In genomic region chrX:112058766-112059165, GRCh38 we compare ENCODE assay signal across 28 cellular contexts. TPM values are rescaled to one million over a fixed set of nuclear protein-coding genes. Genes with fewer than 3 reads are reported as not detected.
DNase-seq lines count a peak whose midpoint lies in the region; ATAC-seq and TF ChIP-seq lines count a peak whose summit lies in the region.
"Had no signal": no experiment of that assay in that cellular context is flagged by ENCODE, and none has a peak within 500 bp of the region (broad histone marks: within the 10 kb centered on the region; RNA-seq: fewer than 3 reads in every experiment).

No MANE protein-coding gene starts in this region.

- TF ChIP-seq CTCF in OCI-LY3 (IDR thresholded peaks at IDR 0.05; ENCODE audit: low read depth, low read length) (no peak), smooth muscle cell (IDR thresholded peaks at IDR 0.05; ENCODE audit: borderline replicate concordance, insufficient read depth, poor library complexity, severe bottlenecking) (no peak)

- WGBS in mesodermal cell (ENCODE audit: insufficient coverage in 2 of 2), 2 experiments: no CpG with 5 or more reads among the region's 1 CpG
- 32% methylated on average over 1 of the region's 1 CpG for WGBS in smooth muscle cell (ENCODE audit: low lambda C conversion rate)

- no peak overlapping the region for H3K4me3 ChIP-seq in OCI-LY3 (ENCODE audit: low read length)
- no peak overlapping the region for H3K4me3 ChIP-seq in mesodermal cell (ENCODE audit: extremely low read depth, insufficient read depth, low read length, poor library complexity, severe bottlenecking)
- no peak overlapping the region for H3K4me3 ChIP-seq in smooth muscle cell
- H3K4me3 ChIP-seq: BLaER1, GM12878 had no signal

- H3K27me3 Mint-ChIP-seq in natural killer cell treated with Interleukin-12 subunit alpha and Interleukin-12 subunit beta and Interleukin-15 and Interleukin-18, amount 100 ng/mL, for 72 hours: peaks cover 0 to 14% of the 10 kb centered on the region in 2 donors
- H3K27me3 Mint-ChIP-seq: CD4-positive, CD25-positive, alpha-beta regulatory T cell; CD8-positive, alpha-beta memory T cell had no signal

- H2AFZ ChIP-seq in OCI-LY3 (ENCODE audit: low read depth, low read length): no peak overlapping the region; the same call in 1 of the 2 replicates
- no peak overlapping the region for H2AFZ ChIP-seq in smooth muscle cell (ENCODE audit: low read depth)

- no peaks in the 10 kb centered on the region for H3K36me3 Mint-ChIP-seq in natural killer cell treated with Interleukin-12 subunit alpha and Interleukin-12 subunit beta and Interleukin-15 and Interleukin-18, amount 100 ng/mL, for 72 hours
- H3K36me3 Mint-ChIP-seq: CD14-positive monocyte; CD4-positive, alpha-beta memory T cell; CD4-positive, CD25-positive, alpha-beta regulatory T cell; CD8-positive, alpha-beta memory T cell had no signal

- H3K9ac ChIP-seq in OCI-LY3 (ENCODE audit: low read length): no peak overlapping the region
- peak overlapping the region; percentile 38 for H3K9ac ChIP-seq in smooth muscle cell (ENCODE audit: low read depth)
- H3K9ac ChIP-seq: BLaER1 had no signal

- no peaks in the 10 kb centered on the region for H3K9me3 Mint-ChIP-seq in natural killer cell treated with Interleukin-12 subunit alpha and Interleukin-12 subunit beta and Interleukin-15 and Interleukin-18, amount 100 ng/mL, for 72 hours

- peaks cover 56% of the 10 kb centered on the region for H3K4me1 ChIP-seq in OCI-LY3 (ENCODE audit: low read length)
- no peaks in the 10 kb centered on the region for H3K4me1 ChIP-seq in mesodermal cell (ENCODE audit: control insufficient read depth, insufficient read depth, low read length, poor library complexity, severe bottlenecking)
- H3K4me1 ChIP-seq in smooth muscle cell (ENCODE audit: low read depth): peaks cover 23% of the 10 kb centered on the region
- H3K4me1 ChIP-seq: BE2C, BLaER1 had no signal

- H4K20me1 ChIP-seq in OCI-LY3 (ENCODE audit: insufficient read depth, low read length) (no peaks in the 10 kb centered on the region), smooth muscle cell (ENCODE audit: low read depth) (no peaks in the 10 kb centered on the region)
- H4K20me1 ChIP-seq: BLaER1 had no signal

- no peak overlapping the region for H3K27ac Mint-ChIP-seq in natural killer cell treated with Interleukin-12 subunit alpha and Interleukin-12 subunit beta and Interleukin-15 and Interleukin-18, amount 100 ng/mL, for 72 hours
- H3K27ac Mint-ChIP-seq: CD14-positive monocyte; CD4-positive, alpha-beta memory T cell; CD4-positive, CD25-positive, alpha-beta regulatory T cell; CD8-positive, alpha-beta memory T cell had no signal

- no peaks in the 10 kb centered on the region for H3F3A ChIP-seq in smooth muscle cell (ENCODE audit: low read depth)

- peak overlapping the region; percentile 95 for H3K27ac ChIP-seq in OCI-LY3 (ENCODE audit: low read length)
- H3K27ac ChIP-seq in mesodermal cell (ENCODE audit: low read depth, low read length, severe bottlenecking): peak overlapping the region; percentile 29
- peak overlapping the region; percentile 81 for H3K27ac ChIP-seq in smooth muscle cell (ENCODE audit: low read depth)
- H3K27ac ChIP-seq: BLaER1 had no signal

- H3K4me1 Mint-ChIP-seq in natural killer cell treated with Interleukin-12 subunit alpha and Interleukin-12 subunit beta and Interleukin-15 and Interleukin-18, amount 100 ng/mL, for 72 hours (ENCODE audit: low read depth in 2 of 2): no peaks in the 10 kb centered on the region
- H3K4me1 Mint-ChIP-seq: CD14-positive monocyte; CD4-positive, alpha-beta memory T cell; CD4-positive, CD25-positive, alpha-beta regulatory T cell; CD8-positive, alpha-beta memory T cell had no signal

- H3K36me3 ChIP-seq in OCI-LY3 (replicated peaks; ENCODE audit: low read depth, low read length): no peaks in the 10 kb centered on the region
- no peaks in the 10 kb centered on the region for H3K36me3 ChIP-seq in mesodermal cell (ENCODE audit: control insufficient read depth, insufficient read depth, low read length)
- no peaks in the 10 kb centered on the region for H3K36me3 ChIP-seq in smooth muscle cell (ENCODE audit: low read depth)
- H3K36me3 ChIP-seq: BE2C, BLaER1 had no signal

- H3K27me3 ChIP-seq in OCI-LY3 (ENCODE audit: low read depth, low read length) (no peaks in the 10 kb centered on the region), smooth muscle cell (ENCODE audit: low read depth) (no peaks in the 10 kb centered on the region)
- H3K27me3 ChIP-seq: BE2C had no signal

- no peak overlapping the region for H3K4me3 Mint-ChIP-seq in natural killer cell treated with Interleukin-12 subunit alpha and Interleukin-12 subunit beta and Interleukin-15 and Interleukin-18, amount 100 ng/mL, for 72 hours
- H3K4me3 Mint-ChIP-seq: CD14-positive monocyte; CD4-positive, alpha-beta memory T cell; CD4-positive, CD25-positive, alpha-beta regulatory T cell; CD8-positive, alpha-beta memory T cell had no signal

- H3K4me2 ChIP-seq in OCI-LY3 (ENCODE audit: low read length) (peak overlapping the region; percentile 31), smooth muscle cell (peak overlapping the region; percentile 66)
- H3K4me2 ChIP-seq: BLaER1 had no signal

- no peak for DNase-seq in smooth muscle cell (lab: John Stamatoyannopoulos, UW; ENCODE audit: unreplicated experiment)
- DNase-seq in natural killer cell treated with Interleukin-12 subunit alpha and Interleukin-12 subunit beta and Interleukin-15 and Interleukin-18, amount 100 ng/mL, for 72 hours (ENCODE audit: low spot score): no peak
- DNase-seq in amygdala (lab: John Stamatoyannopoulos, UW): no peak
- no peak for DNase-seq in H4 (ENCODE audit: low spot score)
- DNase-seq: 8988T; ACHN; BE2C; C1 segment of cervical spinal cord; CD4-positive, alpha-beta memory T cell; CD4-positive, CD25-positive, alpha-beta regulatory T cell; CD8-positive, alpha-beta memory T cell; COR-L47; DMS 273 treated with DMSO at 0.1 percent for 48 hours; DMS153; DMS53; DMS79; DND-41; EL; GDM1 had no signal

- no peak for ATAC-seq in natural killer cell treated with Interleukin-12 subunit alpha and Interleukin-12 subunit beta and Interleukin-15 and Interleukin-18, amount 100 ng/mL, for 72 hours
- ATAC-seq: GM12878 had no signal

- H3K9me3 ChIP-seq in OCI-LY3 (ENCODE audit: insufficient read depth, low read length) (no peaks in the 10 kb centered on the region), mesodermal cell (ENCODE audit: control insufficient read depth, low read length) (no peaks in the 10 kb centered on the region), smooth muscle cell (replicated peaks; ENCODE audit: low read depth) (no peaks in the 10 kb centered on the region)
- H3K9me3 ChIP-seq: BE2C, BLaER1 had no signal

- H3K79me2 ChIP-seq in OCI-LY3 (ENCODE audit: low read length): no peaks in the 10 kb centered on the region
- no peaks in the 10 kb centered on the region for H3K79me2 ChIP-seq in smooth muscle cell (ENCODE audit: low read depth)

RNA-seq across cellular contexts. Expression of gene TRPC5, which starts 23.8 kb away (rescaled TPM):
- polyA plus RNA-seq in mesodermal cell (2013, experiment 1 of 2): 0.04 TPM
- polyA plus RNA-seq in mesodermal cell (2013, experiment 2 of 2): not detected
- total RNA-seq in smooth muscle cell: not detected in 2 replicates
- 0.02 and 0.05 TPM in 2 replicates for polyA plus RNA-seq in smooth muscle cell
- total RNA-seq in natural killer cell treated with Interleukin-12 subunit alpha and Interleukin-12 subunit beta and Interleukin-15 and Interleukin-18, amount 100 ng/mL, for 72 hours: not detected
- total RNA-seq in H4 (2014; rRNA removed; shearing (Covaris generic)): not detected in 2 replicates
- total RNA-seq: A673; CD4-positive, alpha-beta memory T cell; CD4-positive, CD25-positive, alpha-beta regulatory T cell; CD8-positive, alpha-beta memory T cell; Daoy; G401; GM12878 had no signal
- polyA plus RNA-seq: CD14-positive monocyte; CD8-positive, alpha-beta memory T cell; GM12878 had no signal

RNA-seq across cellular contexts. Expression of gene RTL4, which starts 24.1 kb away (rescaled TPM):
- polyA plus RNA-seq in mesodermal cell (2013, experiment 1 of 2): 0.15 TPM
- polyA plus RNA-seq in mesodermal cell (2013, experiment 2 of 2): not detected
- not detected in 2 replicates for total RNA-seq in smooth muscle cell
- polyA plus RNA-seq in smooth muscle cell: not detected in 2 replicates
- not detected for total RNA-seq in natural killer cell treated with Interleukin-12 subunit alpha and Interleukin-12 subunit beta and Interleukin-15 and Interleukin-18, amount 100 ng/mL, for 72 hours
- not detected in 2 replicates for total RNA-seq in H4 (2014; rRNA removed; shearing (Covaris generic))
- total RNA-seq: A673; CD4-positive, alpha-beta memory T cell; CD4-positive, CD25-positive, alpha-beta regulatory T cell; CD8-positive, alpha-beta memory T cell; Daoy; G401; GM12878 had no signal
- polyA plus RNA-seq: AG04450; CD14-positive monocyte; CD4-positive, alpha-beta memory T cell; CD4-positive, CD25-positive, alpha-beta regulatory T cell; CD8-positive, alpha-beta memory T cell; GM12878 had no signal

Comparison
In these comparisons a context has a peak if more than half of its experiments do, and no peak if none do; other contexts are left out.
1. H3K27ac ChIP-seq: peak in every context shown above with its lines; median percentile 95 in OCI-LY3; 81 in smooth muscle cell; 29 in mesodermal cell.